In genomic region chr4:147683172-147683571, GRCh38 we compare ENCODE assay signal across 8 cellular contexts. TPM values are rescaled to one million over a fixed set of nuclear protein-coding genes. Genes with fewer than 3 reads are reported as not detected.
DNase-seq lines count a peak whose midpoint lies in the region; ATAC-seq and TF ChIP-seq lines count a peak whose summit lies in the region.

No MANE protein-coding gene starts in this region.

- H3K27ac ChIP-seq in DND-41 (ENCODE audit: low read length), result peak overlapping the region; percentile 90

- H3K4me1 Mint-ChIP-seq in activated CD4-positive, alpha-beta memory T cell treated with anti-CD3 and anti-CD28 coated beads for 36 hours (ENCODE audit: low read depth), result peaks cover 23% of the 10 kb centered on the region
- peaks cover 19 to 20% of the 10 kb centered on the region in 2 donors for H3K4me1 Mint-ChIP-seq in natural killer cell treated with Interleukin-12 subunit alpha and Interleukin-12 subunit beta and Interleukin-15 and Interleukin-18, amount 100 ng/mL, for 72 hours (ENCODE audit: low read depth in 2 of 2)

- H3K27me3 ChIP-seq in DND-41 (ENCODE audit: insufficient read depth, low read length, poor library complexity), result no peaks in the 10 kb centered on the region

- H3K79me2 ChIP-seq in DND-41 (ENCODE audit: insufficient read depth, low read length), result peaks cover 36% of the 10 kb centered on the region

- peak overlapping the region; percentile 95 for H3K9ac ChIP-seq in DND-41 (ENCODE audit: low read depth, low read length)

- intact Hi-C loops in activated CD4-positive, alpha-beta memory T cell treated with anti-CD3 and anti-CD28 coated beads for 36 hours (cut with micrococcal nuclease), result loop anchor here (5.0 kb wide), 1 partner anchor 759 kb away; the partner anchor contains the start of gene NR3C2

- ATAC-seq in DND-41 (ENCODE audit: insufficient read depth, low read depth) (peak; percentile 21; the same call in 1 of the 3 replicates), HG03469 (IDR thresholded peaks at IDR 0.05; ENCODE audit: unreplicated experiment) (no peak)
- ATAC-seq in natural killer cell treated with Interleukin-12 subunit alpha and Interleukin-12 subunit beta and Interleukin-15 and Interleukin-18, amount 100 ng/mL, for 72 hours, result no peak

- DNase-seq in DND-41, result peak; percentile 23
- no peak for DNase-seq in Jurkat, Clone E6-1 (ENCODE audit: low read depth, low spot score)
- DNase-seq in activated CD4-positive, alpha-beta memory T cell treated with anti-CD3 and anti-CD28 coated beads for 36 hours, result peak; percentile 31
- peak; percentile 35 for DNase-seq in fibroblast of mammary gland (ENCODE audit: low read depth)
- no peak for DNase-seq in natural killer cell treated with Interleukin-12 subunit alpha and Interleukin-12 subunit beta and Interleukin-15 and Interleukin-18, amount 100 ng/mL, for 72 hours (ENCODE audit: low spot score)
- DNase-seq in COR-L47 (lab: John Stamatoyannopoulos, UW), result no peak
- DNase-seq in OCI-M2 (lab: John Stamatoyannopoulos, UW; ENCODE audit: unreplicated experiment), result no peak

- CTCF ChIA-PET in activated CD4-positive, alpha-beta memory T cell treated with anti-CD3 and anti-CD28 coated beads for 36 hours (lab: Charles Lee), result interaction anchor here (0.7 to 4.8 kb wide), 8 partner anchors 12 to 260 kb away, joined by 3 to 60 read pairs (median 4); partner anchors contain the start of genes ARHGAP10 and TMEM184C

- no peak for TF ChIP-seq CTCF in DND-41 (IDR thresholded peaks at IDR 0.05; ENCODE audit: borderline replicate concordance, extremely low read depth, low read length, poor library complexity, severe bottlenecking)
- no peak for TF ChIP-seq CTCF in fibroblast of mammary gland (conservative IDR thresholded peaks at IDR 0.05; ENCODE audit: control insufficient read depth, insufficient read depth, low read depth, low read length)

- H3K27me3 Mint-ChIP-seq in activated CD4-positive, alpha-beta memory T cell treated with anti-CD3 and anti-CD28 coated beads for 36 hours, result no peaks in the 10 kb centered on the region
- H3K27me3 Mint-ChIP-seq in natural killer cell treated with Interleukin-12 subunit alpha and Interleukin-12 subunit beta and Interleukin-15 and Interleukin-18, amount 100 ng/mL, for 72 hours, result no peaks in the 10 kb centered on the region

- POLR2A ChIA-PET in activated CD4-positive, alpha-beta memory T cell treated with anti-CD3 and anti-CD28 coated beads for 36 hours (lab: Charles Lee), result interaction anchor here (1.4 to 1.8 kb wide), 3 partner anchors 49 to 111 kb away, joined by 3 to 12 read pairs (median 10); partner anchors contain the start of genes ARHGAP10 and TMEM184C

- peak overlapping the region; percentile 88 for H3K27ac Mint-ChIP-seq in activated CD4-positive, alpha-beta memory T cell treated with anti-CD3 and anti-CD28 coated beads for 36 hours
- H3K27ac Mint-ChIP-seq in natural killer cell treated with Interleukin-12 subunit alpha and Interleukin-12 subunit beta and Interleukin-15 and Interleukin-18, amount 100 ng/mL, for 72 hours, result peak overlapping the region; percentile 81 to 90

- no peaks in the 10 kb centered on the region for H3K9me3 Mint-ChIP-seq in activated CD4-positive, alpha-beta memory T cell treated with anti-CD3 and anti-CD28 coated beads for 36 hours
- no peaks in the 10 kb centered on the region for H3K9me3 Mint-ChIP-seq in natural killer cell treated with Interleukin-12 subunit alpha and Interleukin-12 subunit beta and Interleukin-15 and Interleukin-18, amount 100 ng/mL, for 72 hours

- peak overlapping the region; percentile 94 for H3K4me2 ChIP-seq in DND-41 (ENCODE audit: insufficient read depth, low read length)

- peaks cover 23% of the 10 kb centered on the region for H3K4me1 ChIP-seq in DND-41 (ENCODE audit: insufficient read depth, low read length)

- peaks cover 6% of the 10 kb centered on the region for H3K36me3 Mint-ChIP-seq in activated CD4-positive, alpha-beta memory T cell treated with anti-CD3 and anti-CD28 coated beads for 36 hours
- H3K36me3 Mint-ChIP-seq in natural killer cell treated with Interleukin-12 subunit alpha and Interleukin-12 subunit beta and Interleukin-15 and Interleukin-18, amount 100 ng/mL, for 72 hours, result no peaks in the 10 kb centered on the region

- peak overlapping the region; percentile 85 for H3K4me3 Mint-ChIP-seq in activated CD4-positive, alpha-beta memory T cell treated with anti-CD3 and anti-CD28 coated beads for 36 hours
- peak overlapping the region; percentile 84 for H3K4me3 Mint-ChIP-seq in natural killer cell treated with Interleukin-12 subunit alpha and Interleukin-12 subunit beta and Interleukin-15 and Interleukin-18, amount 100 ng/mL, for 72 hours

- H2AFZ ChIP-seq in DND-41 (ENCODE audit: low read depth, low read length), result peak overlapping the region; percentile 100

- H3K4me3 ChIP-seq in DND-41 (ENCODE audit: low read depth in 1 of 2, low read length in 2 of 2) (peak overlapping the region; percentile 96 to 98), fibroblast of mammary gland (ENCODE audit: control insufficient read depth, low read depth, low read length) (peak overlapping the region; percentile 90)
- peak overlapping the region; percentile 94 for H3K4me3 ChIP-seq in Jurkat, Clone E6-1 (ENCODE audit: low read length)

- peaks cover 15% of the 10 kb centered on the region for H3K36me3 ChIP-seq in DND-41 (ENCODE audit: insufficient read depth, low read length)

- peaks cover 4% of the 10 kb centered on the region; the same call in 1 of the 2 replicates for H4K20me1 ChIP-seq in DND-41 (ENCODE audit: insufficient read depth, low read length)

- no peaks in the 10 kb centered on the region for H3K9me3 ChIP-seq in DND-41 (ENCODE audit: insufficient read depth, low read length, severe bottlenecking)

RNA-seq across cellular contexts. Expression of gene PRMT9, which starts 0.8 kb away (rescaled TPM):
- 9.7 TPM for polyA plus RNA-seq in Jurkat, Clone E6-1 (2012; ENCODE audit: insufficient read depth, insufficient read length)
- 1 to 10 TPM; 7.9 to 8.3 TPM for total RNA-seq in activated CD4-positive, alpha-beta memory T cell treated with anti-CD3 and anti-CD28 coated beads for 36 hours
- 10 to 100 TPM in 1 of 2 donors, 1 to 10 TPM in 1; 6.5 to 11.8 TPM for total RNA-seq in natural killer cell treated with Interleukin-12 subunit alpha and Interleukin-12 subunit beta and Interleukin-15 and Interleukin-18, amount 100 ng/mL, for 72 hours

RNA-seq across cellular contexts. Expression of gene ARHGAP10, which starts 48.7 kb away (rescaled TPM):
- polyA plus RNA-seq in Jurkat, Clone E6-1 (2012; ENCODE audit: insufficient read depth, insufficient read length), result 5.6 TPM
- 1 to 10 TPM; 7.1 to 8.0 TPM for total RNA-seq in activated CD4-positive, alpha-beta memory T cell treated with anti-CD3 and anti-CD28 coated beads for 36 hours
- 10 to 100 TPM in 1 of 2 donors, 1 to 10 TPM in 1; 7.4 to 11.4 TPM for total RNA-seq in natural killer cell treated with Interleukin-12 subunit alpha and Interleukin-12 subunit beta and Interleukin-15 and Interleukin-18, amount 100 ng/mL, for 72 hours

Comparison
In these comparisons a context has a peak if more than half of its experiments do, and no peak if none do; other contexts are left out.
1. DNase-seq: peak in DND-41 (single experiment), activated CD4-positive, alpha-beta memory T cell treated with anti-CD3 and anti-CD28 coated beads for 36 hours (single experiment) and fibroblast of mammary gland (single experiment); none in Jurkat, Clone E6-1 (single experiment), natural killer cell treated with Interleukin-12 subunit alpha and Interleukin-12 subunit beta and Interleukin-15 and Interleukin-18, amount 100 ng/mL, for 72 hours (single experiment), COR-L47 (single experiment) and OCI-M2 (single experiment).
2. Peak in every context shown above with its lines, with median percentiles within 50 percentile points of each other: H3K4me3 ChIP-seq.